Comparison of ENCODE assay signal across 1 cellular context in genomic region chrX:98480606-98481005, GRCh38.
TF ChIP-seq lines count a peak whose summit lies in the region.

No MANE protein-coding gene starts in this region.

TF ChIP-seq in H1, 55 proteins besides CTCF, POLR2A, EP300 and RAD21:
- TF ChIP-seq SRF (IDR thresholded peaks at IDR 0.05; ENCODE audit: low read depth, low read length) (no peak), MAFK (IDR thresholded peaks at IDR 0.05; ENCODE audit: low read depth, low read length) (no peak), POLR2AphosphoS5 (IDR thresholded peaks at IDR 0.05; ENCODE audit: low read depth, low read length) (no peak), ATF2 (IDR thresholded peaks at IDR 0.05; ENCODE audit: low read length) (no peak), TBP (IDR thresholded peaks at IDR 0.05; ENCODE audit: low read depth, low read length) (no peak), E2F6 (IDR thresholded peaks at IDR 0.05) (no peak), ZNF274 (IDR thresholded peaks at IDR 0.05; ENCODE audit: borderline replicate concordance, extremely low read depth, low read length) (no peak), BACH1 (IDR thresholded peaks at IDR 0.05; ENCODE audit: low read length) (no peak), FOSL1 (IDR thresholded peaks at IDR 0.05; ENCODE audit: insufficient read depth, low read depth, low read length) (no peak)
TF ChIP-seq in H1: peak in this region for 0.
